Comparison of ENCODE assay signal across 15 cellular contexts in genomic region chr1:24319962-24320361, GRCh38. TPM values are rescaled to one million over a fixed set of nuclear protein-coding genes. Genes with fewer than 3 reads are reported as not detected.
DNase-seq lines count a peak whose midpoint lies in the region; ATAC-seq and TF ChIP-seq lines count a peak whose summit lies in the region.
"Had no signal": no experiment of that assay in that cellular context is flagged by ENCODE, and none has a peak within 500 bp of the region (broad histone marks: within the 10 kb centered on the region; RNA-seq: fewer than 3 reads in every experiment).

No MANE protein-coding gene starts in this region.

- H3K9me3 ChIP-seq in CD4-positive, alpha-beta memory T cell (ENCODE audit: control insufficient read depth in 1 of 2, low read length in 2 of 2), result no peaks in the 10 kb centered on the region
- H3K9me3 ChIP-seq in HUES64 (ENCODE audit: insufficient read depth, low read depth, low read length), result no peaks in the 10 kb centered on the region
- no peaks in the 10 kb centered on the region for H3K9me3 ChIP-seq in mammary epithelial cell (replicated peaks; ENCODE audit: insufficient read depth, low read length)
- H3K9me3 ChIP-seq in naive thymus-derived CD4-positive, alpha-beta T cell (ENCODE audit: control insufficient read depth in 2 of 3, low read length in 3 of 3), result no peaks in the 10 kb centered on the region
- H3K9me3 ChIP-seq: mucosa of descending colon had no signal

- no peaks in the 10 kb centered on the region for H3K9me3 Mint-ChIP-seq in CD4-positive, alpha-beta memory T cell
- H3K9me3 Mint-ChIP-seq in naive thymus-derived CD4-positive, alpha-beta T cell, result peaks cover 0 to 2% (median 0%) of the 10 kb centered on the region in 11 donors
- H3K9me3 Mint-ChIP-seq: activated naive CD8-positive, alpha-beta T cell treated with anti-CD3 and anti-CD28 coated beads, Interleukin-2, amount 50 U/mL, for 24 hours had no signal

- in situ Hi-C loops in mammary epithelial cell (cut with MboI; ENCODE audit: low sequenced_read_pairs in 2 of 2), result loop anchor here in 1 of 2 donors (5.0 kb wide), 2 partner anchors 57 to 118 kb away; no protein-coding TSS in a partner anchor

- H3K4me1 ChIP-seq in CD4-positive, alpha-beta memory T cell (ENCODE audit: insufficient read depth, low read length), result peaks cover 45% of the 10 kb centered on the region
- peaks cover 41% of the 10 kb centered on the region for H3K4me1 ChIP-seq in HUES64 (ENCODE audit: insufficient read depth, low read length)
- H3K4me1 ChIP-seq in mammary epithelial cell (ENCODE audit: insufficient read depth, low read length), result peaks cover 83% of the 10 kb centered on the region
- peaks cover 22 to 43% of the 10 kb centered on the region in 2 donors for H3K4me1 ChIP-seq in naive thymus-derived CD4-positive, alpha-beta T cell (ENCODE audit: control insufficient read depth in 2 of 2, insufficient read depth in 2 of 2, low read length in 2 of 2)

- H3K4me2 ChIP-seq in mammary epithelial cell (ENCODE audit: insufficient read depth, low read depth, low read length), result peak overlapping the region; percentile 90

- no peaks in the 10 kb centered on the region for H3K36me3 ChIP-seq in CD4-positive, alpha-beta memory T cell (ENCODE audit: insufficient read depth, low read length)
- H3K36me3 ChIP-seq in HUES64 (ENCODE audit: insufficient read depth, low read length) (no peaks in the 10 kb centered on the region), mammary epithelial cell (ENCODE audit: insufficient read depth, low read length) (no peaks in the 10 kb centered on the region)
- H3K36me3 ChIP-seq in naive thymus-derived CD4-positive, alpha-beta T cell (ENCODE audit: control insufficient read depth in 2 of 3, insufficient read depth in 3 of 3, low read length in 3 of 3), result no peaks in the 10 kb centered on the region

- peaks cover 36 to 65% (median 41%) of the 10 kb centered on the region in 4 donors for H3K4me1 Mint-ChIP-seq in CD4-positive, alpha-beta memory T cell
- peaks cover 36 to 54% (median 47%) of the 10 kb centered on the region in 7 donors for H3K4me1 Mint-ChIP-seq in naive thymus-derived CD4-positive, alpha-beta T cell

- no peaks in the 10 kb centered on the region for H4K20me1 ChIP-seq in mammary epithelial cell (ENCODE audit: insufficient read depth, low read length)

- no peak overlapping the region for H3K4me3 ChIP-seq in CD4-positive, alpha-beta memory T cell (ENCODE audit: low read length in 2 of 2)
- peak overlapping the region; percentile 66 for H3K4me3 ChIP-seq in HUES64 (ENCODE audit: low read length)
- peak overlapping the region; percentile 19 to 57 (median 38) for H3K4me3 ChIP-seq in mammary epithelial cell (replicated peaks in 1 of 3; ENCODE audit: insufficient read depth in 1 of 3, low read depth in 2 of 3, low read length in 3 of 3)
- H3K4me3 ChIP-seq in naive thymus-derived CD4-positive, alpha-beta T cell (ENCODE audit: low read length), result no peak overlapping the region
- H3K4me3 ChIP-seq: mucosa of descending colon had no signal

- dilution Hi-C loops in mammary epithelial cell (cut with HindIII; ENCODE audit: low sequenced_read_pairs), result loop anchor here (10.0 kb wide), 1 partner anchor 175 kb away; the partner anchor contains the start of gene IL22RA1

- TF ChIP-seq CTCF in mammary epithelial cell (conservative IDR thresholded peaks at IDR 0.05 in 1 of 2, IDR thresholded peaks at IDR 0.05 in 1 of 2; ENCODE audit: extremely low read depth in 1 of 2, insufficient read depth in 1 of 2, low read depth in 1 of 2, low read length in 2 of 2), result no peak

- peaks cover 11% of the 10 kb centered on the region for H3K79me2 ChIP-seq in mammary epithelial cell (ENCODE audit: insufficient read depth, low read length)

- intact Hi-C loops in CD4-positive, alpha-beta memory T cell (cut with micrococcal nuclease), result loop anchor here (5.0 to 10.0 kb wide), 2 partner anchors 72 to 115 kb away; no protein-coding TSS in a partner anchor
- intact Hi-C loops in mammary epithelial cell (cut with micrococcal nuclease) (loop anchor here (1.0 to 5.0 kb wide), 6 partner anchors 38 to 315 kb away; no protein-coding TSS in a partner anchor), left colon (cut with DNase I, micrococcal nuclease) (no loop called here)
- intact Hi-C loops in naive thymus-derived CD4-positive, alpha-beta T cell (cut with micrococcal nuclease), result loop anchor here (2.0 to 5.0 kb wide), 3 partner anchors 31 to 322 kb away; partner anchors contain the start of gene SRRM1 (in 1 of the 2)

- TSS peak; percentile 73 for BruUV-seq in mammary epithelial cell (replicated peaks; lab: Mats Ljungman, UMichigan)

- DNase-seq in CD4-positive, alpha-beta memory T cell, result no peak
- DNase-seq in mammary epithelial cell, result no peak
- DNase-seq in naive thymus-derived CD4-positive, alpha-beta T cell, result peak in 1 of 9 donors; percentile 13
- no peak for DNase-seq in dedifferentiated amniotic fluid mesenchymal stem cell (ENCODE audit: extremely low spot score)
- no peak for DNase-seq in left colon
- DNase-seq: activated naive CD8-positive, alpha-beta T cell treated with anti-CD3 and anti-CD28 coated beads, Interleukin-2, amount 50 U/mL, for 24 hours; EL; retina; stimulated activated CD4-positive, alpha-beta T cell treated with anti-CD3 and anti-CD28 coated beads, Interleukin-4, amount 100 ng/mL, for 24 hours had no signal

- peaks cover 19 to 30% of the 10 kb centered on the region in 2 donors for H3K27me3 Mint-ChIP-seq in CD4-positive, alpha-beta memory T cell
- peaks cover 0 to 96% (median 43%) of the 10 kb centered on the region in 5 donors for H3K27me3 Mint-ChIP-seq in naive thymus-derived CD4-positive, alpha-beta T cell

- POLR2A ChIA-PET in CD4-positive, alpha-beta memory T cell (lab: Charles Lee; ENCODE audit: partially characterized antibody), result no interaction called here
- POLR2A ChIA-PET in naive thymus-derived CD4-positive, alpha-beta T cell (lab: Charles Lee), result no interaction called here

- ATAC-seq in naive thymus-derived CD4-positive, alpha-beta T cell, result no peak
- ATAC-seq in left colon, result no peak
- no peak for ATAC-seq in GM18520 (IDR thresholded peaks at IDR 0.05; ENCODE audit: unreplicated experiment)
- no peak for ATAC-seq in GM18511 (IDR thresholded peaks at IDR 0.05; ENCODE audit: unreplicated experiment)
- ATAC-seq: activated naive CD8-positive, alpha-beta T cell treated with anti-CD3 and anti-CD28 coated beads, Interleukin-2, amount 50 U/mL, for 24 hours had no signal

- peak overlapping the region in 6 of 8 donors; percentile 39 to 87 (median 76) for H3K4me3 Mint-ChIP-seq in CD4-positive, alpha-beta memory T cell
- peak overlapping the region in 9 of 10 donors; percentile 74 to 92 (median 78) for H3K4me3 Mint-ChIP-seq in naive thymus-derived CD4-positive, alpha-beta T cell

- H3K27ac ChIP-seq in CD4-positive, alpha-beta memory T cell (ENCODE audit: low read depth, low read length), result no peak overlapping the region
- H3K27ac ChIP-seq in HUES64 (ENCODE audit: low read depth, low read length) (no peak overlapping the region), mammary epithelial cell (ENCODE audit: insufficient read depth, low read depth, low read length) (peak overlapping the region; percentile 99)
- H3K27ac ChIP-seq in naive thymus-derived CD4-positive, alpha-beta T cell (ENCODE audit: low read depth, low read length), result no peak overlapping the region

- H3K36me3 Mint-ChIP-seq in CD4-positive, alpha-beta memory T cell, result no peaks in the 10 kb centered on the region
- peaks cover 0 to 2% (median 0%) of the 10 kb centered on the region in 5 donors for H3K36me3 Mint-ChIP-seq in naive thymus-derived CD4-positive, alpha-beta T cell

- WGBS in HUES64, result 89% methylated on average over 1 of the region's 1 CpG
- 0% methylated on average over 1 of the region's 1 CpG for WGBS in mammary epithelial cell (ENCODE audit: low coverage, missing lambda C conversion rate)

- H2AFZ ChIP-seq in mammary epithelial cell (ENCODE audit: low read depth, low read length), result no peak overlapping the region

- no peak overlapping the region for H3K9ac ChIP-seq in HUES64 (ENCODE audit: low read depth, low read length)
- peak overlapping the region; percentile 99 for H3K9ac ChIP-seq in mammary epithelial cell (ENCODE audit: insufficient read depth, low read length)

- H3K27me3 ChIP-seq in CD4-positive, alpha-beta memory T cell (ENCODE audit: insufficient read depth, low read length), result peaks cover 4% of the 10 kb centered on the region
- H3K27me3 ChIP-seq in HUES64 (ENCODE audit: insufficient read depth, low read length), result peaks cover 50% of the 10 kb centered on the region
- H3K27me3 ChIP-seq in mammary epithelial cell (ENCODE audit: insufficient read depth, low read length), result no peaks in the 10 kb centered on the region
- H3K27me3 ChIP-seq in naive thymus-derived CD4-positive, alpha-beta T cell (ENCODE audit: control insufficient read depth in 2 of 2, insufficient read depth in 2 of 2, low read length in 2 of 2), result peaks cover 0 to 11% of the 10 kb centered on the region in 2 donors

- CTCF ChIA-PET in CD4-positive, alpha-beta memory T cell (lab: Charles Lee; ENCODE audit: partially characterized antibody), result interaction anchor here (2.1 kb wide), 1 partner anchor 71 kb away, joined by 9 read pairs; no protein-coding TSS in a partner anchor
- CTCF ChIA-PET in mammary epithelial cell (lab: Charles Lee; ENCODE audit: low non-redundant PET), result interaction anchor here (1.6 kb wide), 1 partner anchor 118 kb away, joined by 4 read pairs; no protein-coding TSS in a partner anchor
- CTCF ChIA-PET in naive thymus-derived CD4-positive, alpha-beta T cell (lab: Charles Lee), result interaction anchor here (0.5 to 1.6 kb wide), 3 partner anchors 71 to 316 kb away, joined by 3 to 4 read pairs (median 4); no protein-coding TSS in a partner anchor

- H3K27ac Mint-ChIP-seq in CD4-positive, alpha-beta memory T cell, result peak overlapping the region in 1 of 7 donors; percentile 10
- peak overlapping the region in 1 of 9 donors; percentile 9 for H3K27ac Mint-ChIP-seq in naive thymus-derived CD4-positive, alpha-beta T cell
- H3K27ac Mint-ChIP-seq: activated naive CD8-positive, alpha-beta T cell treated with anti-CD3 and anti-CD28 coated beads, Interleukin-2, amount 50 U/mL, for 24 hours had no signal

RNA-seq across cellular contexts. Expression of gene GRHL3, which starts 0.8 kb away (rescaled TPM):
- total RNA-seq in CD4-positive, alpha-beta memory T cell, result not detected
- polyA plus RNA-seq in CD4-positive, alpha-beta memory T cell, result not detected
- polyA plus RNA-seq in HUES64 (2013, experiment 1 of 2), result 1.5 TPM
- 1.0 TPM for polyA plus RNA-seq in HUES64 (2013, experiment 2 of 2)
- total RNA-seq in mammary epithelial cell (10 to 100 TPM in 1 of 2 donors, 1 to 10 TPM in 1; 1.3 to 15.3 TPM), left colon (under 1 TPM in 1 of 2 donors, not detected in 1; 0.45 TPM)
- polyA plus RNA-seq in mammary epithelial cell, result 3.5 TPM
- 1.1 TPM for polyA minus RNA-seq in mammary epithelial cell
- not detected for total RNA-seq in naive thymus-derived CD4-positive, alpha-beta T cell
- not detected for polyA plus RNA-seq in naive thymus-derived CD4-positive, alpha-beta T cell
- total RNA-seq: LHCN-M2, SK-MEL-5 had no signal

Comparison
In these comparisons a context has a peak if more than half of its experiments do, and no peak if none do; other contexts are left out.
1. H3K4me3 ChIP-seq: peak in HUES64 (single experiment) and mammary epithelial cell (3 of 3); none in CD4-positive, alpha-beta memory T cell (0 of 2) and naive thymus-derived CD4-positive, alpha-beta T cell (single experiment).
2. intact Hi-C loops: an anchor here in CD4-positive, alpha-beta memory T cell (5.0 to 10.0 kb wide), mammary epithelial cell (1.0 to 5.0 kb wide) and naive thymus-derived CD4-positive, alpha-beta T cell (2.0 to 5.0 kb wide); none called in left colon.